ENCODE assay signal across 8 cellular contexts in the genomic region with DNA sequence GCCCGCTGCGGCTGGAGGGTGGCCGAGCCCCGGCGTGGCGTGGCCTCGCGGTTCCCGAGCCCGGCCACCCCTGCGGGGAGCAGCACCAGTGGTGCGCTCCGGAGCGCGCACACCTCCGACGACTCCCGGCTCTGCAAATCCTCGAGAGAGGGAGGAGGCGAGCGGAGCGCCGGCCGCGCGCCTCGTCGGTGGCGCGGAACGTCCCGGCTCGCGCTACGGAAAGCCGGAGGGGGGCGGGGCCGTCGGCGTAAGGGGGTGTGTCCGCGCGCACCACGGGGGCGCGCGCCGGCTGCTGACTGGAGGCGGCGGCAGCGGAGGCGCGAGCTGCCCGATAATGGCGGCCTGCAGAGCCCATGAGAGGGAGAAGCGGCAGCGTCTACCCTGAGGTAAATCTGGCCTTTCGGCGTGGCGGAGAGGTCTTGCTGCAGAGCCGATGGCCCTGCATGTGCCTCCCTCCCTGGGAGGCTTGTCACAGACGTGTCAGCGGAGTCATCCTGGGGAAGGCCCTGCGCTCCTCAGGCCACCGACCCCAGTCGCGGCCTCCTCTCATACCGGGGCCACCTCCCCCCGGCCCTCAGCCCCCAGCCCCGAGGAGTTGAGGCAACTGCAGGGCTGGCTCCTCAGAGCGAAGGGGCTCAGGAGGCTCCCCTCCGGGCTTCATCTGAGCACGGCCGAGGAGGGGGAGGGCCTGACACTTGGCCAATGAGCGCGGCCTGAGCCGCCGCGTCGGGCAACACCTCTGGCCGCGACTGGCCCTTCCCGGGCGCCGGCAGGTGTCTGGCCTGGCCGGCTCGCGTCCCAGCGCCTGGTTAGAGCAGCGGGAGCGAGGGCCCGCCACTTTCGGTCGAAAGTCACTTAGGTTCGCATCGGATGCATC. TPM values are rescaled to one million over a fixed set of nuclear protein-coding genes. Genes with fewer than 3 reads are reported as not detected.
DNase-seq lines count a peak whose midpoint lies in the region; ATAC-seq, FAIRE-seq and TF ChIP-seq lines count a peak whose summit lies in the region.

Gene PDIK1L (plus strand): TSS at position 295 of the 877 bp plus-strand sequence. CDS start 2,485 bp downstream, outside the sequence.

- peak; percentile 76 for DNase-seq in GM12892 (ENCODE audit: insufficient read length)
- DNase-seq in NCI-H146 (lab: John Stamatoyannopoulos, UW) = peak; percentile 87
- peak; percentile 89 to 96 (median 94) for DNase-seq in T-cell
- peak; percentile 98 for DNase-seq in adipocyte (ENCODE audit: low read depth)
- peak; percentile 95 to 97 (median 96) for DNase-seq in heart left ventricle
- peak; percentile 86 to 98 (median 89) for DNase-seq in posterior cingulate gyrus
- DNase-seq in type B pancreatic cell (ENCODE audit: extremely low spot score, unreplicated experiment) = peak; percentile 97

- H3K4me1 Mint-ChIP-seq in T-cell (peaks cover 26 to 39% (median 36%) of the 10 kb centered on the region in 3 donors), type B pancreatic cell (ENCODE audit: unreplicated experiment) (peaks cover 20% of the 10 kb centered on the region)

- peak; percentile 97 for FAIRE-seq in GM12892 (lab: Jason Lieb, UNC)

- POLR2A ChIA-PET in T-cell (lab: Charles Lee) = interaction anchor here in 1 of 2 donors (1.9 kb wide), 1 partner anchor 15 kb away, joined by 11 read pairs; no protein-coding TSS in a partner anchor

- H3K36me3 Mint-ChIP-seq in T-cell (peaks cover 8% of the 10 kb centered on the region), type B pancreatic cell (no peaks in the 10 kb centered on the region)

- TF ChIP-seq CTCF in heart left ventricle (IDR thresholded peaks at IDR 0.05) (peak in 2 of 12 donors; percentile 13 to 18), type B pancreatic cell (conservative IDR thresholded peaks at IDR 0.05) (no peak)

- no peaks in the 10 kb centered on the region for H3K9me3 Mint-ChIP-seq in T-cell
- H3K9me3 Mint-ChIP-seq in type B pancreatic cell = no peaks in the 10 kb centered on the region

- peak within 1 kb of the TSS; percentile 92 for H3K9ac ChIP-seq in adipocyte (ENCODE audit: low read length)

- peaks cover 7% of the 10 kb centered on the region for H3K36me3 ChIP-seq in adipocyte (ENCODE audit: control insufficient read depth, insufficient read depth, low read length, severe bottlenecking)
- H3K36me3 ChIP-seq in heart left ventricle = peaks cover 0 to 31% (median 19%) of the 10 kb centered on the region in 9 donors

- peak; percentile 75 for TF ChIP-seq POLR2A in GM12892 (IDR thresholded peaks at IDR 0.05; ENCODE audit: low read depth, low read length)
- peak in 1 of 2 donors; percentile 73 for TF ChIP-seq POLR2A in heart left ventricle (IDR thresholded peaks at IDR 0.05)

- H3K9me3 ChIP-seq in adipocyte (ENCODE audit: control insufficient read depth, low read length) (no peaks in the 10 kb centered on the region), heart left ventricle (no peaks in the 10 kb centered on the region)

- H3K27me3 Mint-ChIP-seq in T-cell (no peaks in the 10 kb centered on the region), type B pancreatic cell (no peaks in the 10 kb centered on the region)

- H3K4me3 Mint-ChIP-seq in T-cell = peak within 1 kb of the TSS; percentile 85 to 95 (median 91)
- H3K4me3 Mint-ChIP-seq in type B pancreatic cell = peak within 1 kb of the TSS; percentile 99

- H3K4me3 ChIP-seq in adipocyte (ENCODE audit: low read length) (peak within 1 kb of the TSS; percentile 96), heart left ventricle (peak within 1 kb of the TSS; percentile 61 to 99 (median 96))

- ATAC-seq in HG02852 (IDR thresholded peaks at IDR 0.05; ENCODE audit: unreplicated experiment) (peak; percentile 63), T-cell (replicated peaks in 1 of 4) (peak; percentile 86 to 89 (median 88)), heart left ventricle (peak; percentile 84 to 94 (median 92))

- intact Hi-C loops in heart left ventricle (cut with DNase I) (loop anchor here in 6 of 10 donors (2.0 to 5.0 kb wide), 5 partner anchors 51 to 166 kb away; partner anchors contain the start of gene CEP85 (in 4 of the 6)), posterior cingulate gyrus (cut with DNase I) (loop anchor here (2.0 to 5.0 kb wide), 2 partner anchors 57 to 121 kb away; partner anchors contain the start of genes C1orf232, CEP85 and ZNF593)

- H3K27ac ChIP-seq in heart left ventricle = peak within 1 kb of the TSS; percentile 86 to 99 (median 97)

- H3K4me1 ChIP-seq in adipocyte (ENCODE audit: control insufficient read depth, insufficient read depth, low read length) = peaks cover 15% of the 10 kb centered on the region
- H3K4me1 ChIP-seq in heart left ventricle = peaks cover 0 to 40% (median 30%) of the 10 kb centered on the region in 12 donors

- H3K27me3 ChIP-seq in adipocyte (replicated peaks; ENCODE audit: control insufficient read depth, insufficient read depth, low read length) (no peaks in the 10 kb centered on the region), heart left ventricle (no peaks in the 10 kb centered on the region)

- peak within 1 kb of the TSS; percentile 90 to 94 for H3K27ac Mint-ChIP-seq in T-cell
- peak within 1 kb of the TSS; percentile 98 for H3K27ac Mint-ChIP-seq in type B pancreatic cell

- CTCF ChIA-PET in T-cell (lab: Charles Lee) = interaction anchor here in 1 of 2 donors (0.8 to 1.5 kb wide), 3 partner anchors 15 to 123 kb away, joined by 3 to 6 read pairs (median 4); partner anchors contain the start of gene CEP85

- 0 to 1% (median 0%) methylated on average over 35 to 96 of the region's 96 CpGs for WGBS in heart left ventricle, 4 donors

RNA-seq across cellular contexts. Expression of gene PDIK1L, which starts in this region (rescaled TPM):
- polyA plus RNA-seq in GM12892 (2012; ENCODE audit: missing spikeins) = 4.0 TPM
- 10 to 100 TPM in 3 of 5 donors, 1 to 10 TPM in 2; 8.8 to 23.6 (median 19.1) TPM for total RNA-seq in T-cell
- total RNA-seq in heart left ventricle = 1 to 10 TPM; 3.9 to 9.3 (median 6.0) TPM
- 1 to 10 TPM; 2.1 to 2.7 TPM for polyA plus RNA-seq in heart left ventricle
- total RNA-seq in type B pancreatic cell (ENCODE audit: low replicate concordance) = 14.7 and 18.4 TPM in 2 replicates

Comparison
In these comparisons a context has a peak if more than half of its experiments do, and no peak if none do; other contexts are left out.
1. Peak in every context shown above with its lines: DNase-seq, ATAC-seq, H3K4me3 ChIP-seq and H3K27ac ChIP-seq.